In the genomic region with DNA sequence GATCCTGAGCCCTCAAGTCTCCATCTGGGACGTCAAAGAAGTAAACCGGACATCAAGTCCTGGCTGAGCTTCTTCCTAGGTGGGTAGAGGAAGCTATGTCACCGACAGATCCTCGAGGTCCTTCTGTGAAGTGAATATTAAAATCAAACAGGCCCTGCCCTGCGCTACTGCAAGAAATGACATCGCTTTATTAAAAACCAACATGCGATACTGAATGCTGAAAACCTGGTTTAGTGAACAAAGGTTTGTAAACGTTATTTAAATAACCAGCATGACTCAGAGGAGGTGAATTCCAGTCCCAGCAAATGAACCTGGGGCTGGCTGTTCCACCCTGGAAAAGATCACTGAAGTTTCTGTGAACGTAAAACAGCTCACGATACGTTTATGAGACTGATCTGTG, we compare ENCODE assay signal across 8 cellular contexts. TPM values are rescaled to one million over a fixed set of nuclear protein-coding genes. Genes with fewer than 3 reads are reported as not detected.
DNase-seq lines count a peak whose midpoint lies in the region; ATAC-seq and TF ChIP-seq lines count a peak whose summit lies in the region.

No MANE protein-coding gene starts in this region.

- H3K4me1 Mint-ChIP-seq in chondrocyte (ENCODE audit: low read depth) = peaks cover 33% of the 10 kb centered on the region

- no peak for TF ChIP-seq POLR2A in uterus (IDR thresholded peaks at IDR 0.05)

- DNase-seq in activated CD4-positive, alpha-beta T cell treated with anti-CD3 and anti-CD28 coated beads for 4 hours = peak; percentile 8 to 35
- DNase-seq in activated CD4-positive, alpha-beta T cell treated with anti-CD3 and anti-CD28 coated beads for 1 hour = no peak
- DNase-seq in chondrocyte (ENCODE audit: low spot score) = no peak
- no peak for DNase-seq in uterus
- no peak for DNase-seq in DMS114 treated with DMSO at 0.1 percent for 48 hours (lab: John Stamatoyannopoulos, UW; ENCODE audit: unreplicated experiment)

- peaks cover 32% of the 10 kb centered on the region for H3K4me1 ChIP-seq in OCI-LY1 (ENCODE audit: insufficient read depth, low read length, severe bottlenecking)
- peaks cover 15% of the 10 kb centered on the region for H3K4me1 ChIP-seq in mesodermal cell (ENCODE audit: control insufficient read depth, insufficient read depth, low read length, poor library complexity, severe bottlenecking)
- H3K4me1 ChIP-seq in uterus = no peaks in the 10 kb centered on the region

- H4K20me1 ChIP-seq in OCI-LY1 (ENCODE audit: insufficient read depth, low read length) = no peaks in the 10 kb centered on the region

- no peak for ATAC-seq in HG03039 (IDR thresholded peaks at IDR 0.05; ENCODE audit: unreplicated experiment)

- peak overlapping the region; percentile 78 for H3K4me2 ChIP-seq in OCI-LY1 (ENCODE audit: low read length)

- intact Hi-C loops in uterus (cut with DNase I; ENCODE audit: low total_unique reads) = no loop called here

- TF ChIP-seq CTCF in OCI-LY1 (IDR thresholded peaks at IDR 0.05; ENCODE audit: low read length) (no peak), chondrocyte (IDR thresholded peaks at IDR 0.05) (no peak), uterus (IDR thresholded peaks at IDR 0.05) (no peak)

- 4 to 9% methylated on average over 6 to 7 of the region's 11 CpGs for WGBS in mesodermal cell (ENCODE audit: insufficient coverage in 2 of 2), 2 experiments

- H2AFZ ChIP-seq in OCI-LY1 (ENCODE audit: low read length) = no peak overlapping the region

- H3K27ac Mint-ChIP-seq in chondrocyte (ENCODE audit: unreplicated experiment) = peak overlapping the region; percentile 94

- peak overlapping the region; percentile 95 for H3K4me3 Mint-ChIP-seq in chondrocyte (ENCODE audit: unreplicated experiment)

- peaks cover 18% of the 10 kb centered on the region for H3K36me3 Mint-ChIP-seq in chondrocyte (ENCODE audit: low read depth)

- H3K9me3 ChIP-seq in OCI-LY1 (ENCODE audit: low read length) = no peaks in the 10 kb centered on the region
- H3K9me3 ChIP-seq in mesodermal cell (ENCODE audit: control insufficient read depth, low read length) = no peaks in the 10 kb centered on the region
- no peaks in the 10 kb centered on the region for H3K9me3 ChIP-seq in uterus

- H3K4me3 ChIP-seq in OCI-LY1 (ENCODE audit: low read depth, low read length, poor library complexity, severe bottlenecking) (peak overlapping the region; percentile 85), mesodermal cell (ENCODE audit: extremely low read depth, insufficient read depth, low read length, poor library complexity, severe bottlenecking) (peak overlapping the region; percentile 99), uterus (peak overlapping the region; percentile 59 to 94)

- H3K27me3 ChIP-seq in OCI-LY1 (ENCODE audit: insufficient read depth, low read length) (no peaks in the 10 kb centered on the region), uterus (no peaks in the 10 kb centered on the region)

- H3F3A ChIP-seq in OCI-LY1 (ENCODE audit: insufficient read depth, low read length) = no peaks in the 10 kb centered on the region

- H3K27me3 Mint-ChIP-seq in chondrocyte (ENCODE audit: low read depth) = peaks cover 6% of the 10 kb centered on the region

- peak overlapping the region; percentile 89 for H3K9ac ChIP-seq in OCI-LY1 (ENCODE audit: low read length)

- no peaks in the 10 kb centered on the region for H3K9me2 ChIP-seq in OCI-LY1 (ENCODE audit: low read depth, low read length)

- H3K27ac ChIP-seq in OCI-LY1 (ENCODE audit: low read depth, low read length, poor library complexity, severe bottlenecking) (no peak overlapping the region), mesodermal cell (ENCODE audit: low read depth, low read length, severe bottlenecking) (peak overlapping the region; percentile 79), uterus (peak overlapping the region; percentile 45 to 61)

- H3K9me3 Mint-ChIP-seq in chondrocyte (ENCODE audit: low read depth) = no peaks in the 10 kb centered on the region

- peaks cover 19% of the 10 kb centered on the region for H3K79me2 ChIP-seq in OCI-LY1 (ENCODE audit: insufficient read depth, low read length)

- H3K36me3 ChIP-seq in OCI-LY1 (ENCODE audit: insufficient read depth, low read length) = peaks cover 28% of the 10 kb centered on the region
- peaks cover 33% of the 10 kb centered on the region for H3K36me3 ChIP-seq in mesodermal cell (ENCODE audit: control insufficient read depth, insufficient read depth, low read length)
- H3K36me3 ChIP-seq in uterus = no peaks in the 10 kb centered on the region

RNA-seq across cellular contexts. Expression of a gene that starts 0.7 kb away (rescaled TPM):
- total RNA-seq in chondrocyte (64.7 to 71.1 TPM (median 66.3 TPM) in 3 replicates), uterus (100 to 1,000 TPM in 2 of 4 donors, 10 to 100 TPM in 2; 57.2 to 118 (median 91.1) TPM)
- polyA plus RNA-seq in mesodermal cell (2013, experiment 1 of 2) = 85.6 TPM
- 92.7 TPM for polyA plus RNA-seq in mesodermal cell (2013, experiment 2 of 2)

RNA-seq across cellular contexts. Expression of a gene that starts 52.9 kb away (rescaled TPM):
- total RNA-seq in chondrocyte = not detected in 3 replicates
- not detected for polyA plus RNA-seq in mesodermal cell (2013, experiment 1 of 2)
- polyA plus RNA-seq in mesodermal cell (2013, experiment 2 of 2) = not detected
- not detected for total RNA-seq in uterus

RNA-seq across cellular contexts. Expression of a gene that starts 53.7 kb away (rescaled TPM):
- total RNA-seq in chondrocyte (not detected in 3 replicates), uterus (not detected)
- polyA plus RNA-seq in mesodermal cell (2013, experiment 1 of 2) = not detected
- not detected for polyA plus RNA-seq in mesodermal cell (2013, experiment 2 of 2)

Comparison
In these comparisons a context has a peak if more than half of its experiments do, and no peak if none do; other contexts are left out.
1. DNase-seq: peak in activated CD4-positive, alpha-beta T cell treated with anti-CD3 and anti-CD28 coated beads for 4 hours (2 of 2); none in activated CD4-positive, alpha-beta T cell treated with anti-CD3 and anti-CD28 coated beads for 1 hour (single experiment), chondrocyte (single experiment), uterus (0 of 2) and DMS114 treated with DMSO at 0.1 percent for 48 hours (single experiment).
2. Peak in every context shown above with its lines, with median percentiles within 50 percentile points of each other: H3K4me3 ChIP-seq.